ENCODE assay signal across 19 cellular contexts in genomic region chr13:113874579-113875428, GRCh38. TPM values are rescaled to one million over a fixed set of nuclear protein-coding genes. Genes with fewer than 3 reads are reported as not detected.
DNase-seq lines count a peak whose midpoint lies in the region; ATAC-seq and TF ChIP-seq lines count a peak whose summit lies in the region.
"Had no signal": no experiment of that assay in that cellular context is flagged by ENCODE, and none has a peak within 500 bp of the region (broad histone marks: within the 10 kb centered on the region; RNA-seq: fewer than 3 reads in every experiment).

No MANE protein-coding gene starts in this region.

- no peak overlapping the region for H2AFZ ChIP-seq in GM23338

- no peaks in the 10 kb centered on the region for H3F3A ChIP-seq in GM23338 (replicated peaks; ENCODE audit: low read depth)

- no peaks in the 10 kb centered on the region; the same call in 2 of the 3 replicates for H3K9me3 Mint-ChIP-seq in GM23338
- H3K9me3 Mint-ChIP-seq: activated CD4-positive, alpha-beta T cell treated with anti-CD3 and anti-CD28 coated beads, Interleukin-2, amount 10 ng/mL, durations not matched to agents 7 days and 5 days; IgD-negative memory B cell; nephron progenitor cell had no signal

- H3K36me3 Mint-ChIP-seq in GM23338 (ENCODE audit: low read depth) = no peaks in the 10 kb centered on the region
- H3K36me3 Mint-ChIP-seq: brain had no signal

- no peak overlapping the region for H3K27ac ChIP-seq in BLaER1 treated with 17β-estradiol and CSF1 and Interleukin-3, amounts not matched to agents 10 nM and 100 nM
- H3K27ac ChIP-seq in GM23338 (ENCODE audit: low read depth) = no peak overlapping the region
- H3K27ac ChIP-seq: sigmoid colon had no signal

- H3K27ac Mint-ChIP-seq in GM23338 = no peak overlapping the region
- H3K27ac Mint-ChIP-seq: activated CD4-positive, alpha-beta T cell treated with anti-CD3 and anti-CD28 coated beads, Interleukin-2, amount 10 ng/mL, durations not matched to agents 7 days and 5 days; activated naive CD4-positive, alpha-beta T cell treated with anti-CD3 and anti-CD28 coated beads for 36 hours; activated T-cell treated with anti-CD3 and anti-CD28 coated beads, Interleukin-2, amount 50 U/mL, for 72 hours; IgD-negative memory B cell; nephron progenitor cell; progenitor cell of endocrine pancreas had no signal

- no peak for DNase-seq in GM23338 (ENCODE audit: low spot score)
- peak; percentile 42 for DNase-seq in germinal center (ENCODE audit: low spot score)
- peak; percentile 72 for DNase-seq in posterior vena cava (ENCODE audit: low spot score)
- DNase-seq in GDM1 (lab: John Stamatoyannopoulos, UW) = no peak
- no peak for DNase-seq in DMS114 treated with DMSO at 0.1 percent for 48 hours (lab: John Stamatoyannopoulos, UW; ENCODE audit: unreplicated experiment)
- DNase-seq: activated CD4-positive, alpha-beta T cell treated with anti-CD3 and anti-CD28 coated beads, Interleukin-2, amount 10 ng/mL, durations not matched to agents 7 days and 5 days; activated naive CD4-positive, alpha-beta T cell treated with anti-CD3 and anti-CD28 coated beads for 36 hours; activated T-cell treated with anti-CD3 and anti-CD28 coated beads, Interleukin-2, amount 50 U/mL, for 72 hours; GOT3; nephron progenitor cell; SHP77 treated with DMSO at 0.1 percent for 48 hours; sigmoid colon; T-helper 9 cell; trophoblast cell had no signal

- H3K9me2 ChIP-seq in GM23338 (ENCODE audit: insufficient read depth) = no peaks in the 10 kb centered on the region

- peaks cover 17% of the 10 kb centered on the region for H3K4me1 Mint-ChIP-seq in GM23338

- H3K36me3 ChIP-seq in BLaER1 treated with 17β-estradiol and CSF1 and Interleukin-3, amounts not matched to agents 10 nM and 100 nM = no peaks in the 10 kb centered on the region
- no peaks in the 10 kb centered on the region for H3K36me3 ChIP-seq in GM23338 (ENCODE audit: insufficient read depth)
- H3K36me3 ChIP-seq: sigmoid colon had no signal

- TF ChIP-seq CTCF in GM23338 (conservative IDR thresholded peaks at IDR 0.05; ENCODE audit: low read depth in 2 of 2) = no peak

- peaks cover 0 to 8% (median 0%) of the 10 kb centered on the region in 11 experiments; a peak in 2 of 22 replicates for H3K27me3 ChIP-seq in BLaER1 treated with 17β-estradiol and CSF1 and Interleukin-3, amounts not matched to agents 10 nM and 100 nM
- no peaks in the 10 kb centered on the region for H3K27me3 ChIP-seq in GM23338 (ENCODE audit: insufficient read depth)

- H3K79me2 ChIP-seq in GM23338 (replicated peaks; ENCODE audit: insufficient read depth) = no peaks in the 10 kb centered on the region

- H3K27me3 Mint-ChIP-seq in GM23338 (ENCODE audit: insufficient read depth, low read depth, poor library complexity) = peaks cover 6% of the 10 kb centered on the region

- peaks cover under 1 to 26% (median 24%) of the 10 kb centered on the region in 10 experiments; a peak in 19 of 20 replicates for H3K4me1 ChIP-seq in BLaER1 treated with 17β-estradiol and CSF1 and Interleukin-3, amounts not matched to agents 10 nM and 100 nM
- peaks cover 8% of the 10 kb centered on the region; the same call in 1 of the 2 replicates for H3K4me1 ChIP-seq in GM23338 (ENCODE audit: insufficient read depth)

- intact Hi-C loops in posterior vena cava (cut with DNase I) = no loop called here

- no peak overlapping the region; a peak in 1 of 22 replicates for H3K9ac ChIP-seq in BLaER1 treated with 17β-estradiol and CSF1 and Interleukin-3, amounts not matched to agents 10 nM and 100 nM

- peak overlapping the region in 9 of 11 experiments; percentile 10 to 83 (median 60); a peak in 15 of 22 replicates for H3K4me2 ChIP-seq in BLaER1 treated with 17β-estradiol and CSF1 and Interleukin-3, amounts not matched to agents 10 nM and 100 nM
- H3K4me2 ChIP-seq in GM23338 = no peak overlapping the region

- H4K20me1 ChIP-seq in BLaER1 treated with 17β-estradiol and CSF1 and Interleukin-3, amounts not matched to agents 10 nM and 100 nM = no peaks in the 10 kb centered on the region; a peak in 1 of 22 replicates
- no peaks in the 10 kb centered on the region for H4K20me1 ChIP-seq in GM23338 (replicated peaks; ENCODE audit: insufficient read depth)

- no peak overlapping the region for H3K4me3 Mint-ChIP-seq in GM23338
- H3K4me3 Mint-ChIP-seq: activated CD4-positive, alpha-beta T cell treated with anti-CD3 and anti-CD28 coated beads, Interleukin-2, amount 10 ng/mL, durations not matched to agents 7 days and 5 days; activated naive CD4-positive, alpha-beta T cell treated with anti-CD3 and anti-CD28 coated beads for 36 hours; activated T-cell treated with anti-CD3 and anti-CD28 coated beads, Interleukin-2, amount 50 U/mL, for 72 hours; brain; nephron progenitor cell had no signal

- H3K9me3 ChIP-seq in BLaER1 treated with 17β-estradiol and CSF1 and Interleukin-3, amounts not matched to agents 10 nM and 100 nM (replicated peaks in 1 of 11) = peaks cover 7 to 20% (median 12%) of the 10 kb centered on the region in 11 experiments; a peak in 14 of 22 replicates
- H3K9me3 ChIP-seq: sigmoid colon had no signal

- peak; percentile 22; the same call in 1 of the 3 replicates for ATAC-seq in GM23338
- ATAC-seq in HG02678 (IDR thresholded peaks at IDR 0.05; ENCODE audit: unreplicated experiment) = no peak
- ATAC-seq: activated T-cell treated with anti-CD3 and anti-CD28 coated beads, Interleukin-2, amount 50 U/mL, for 72 hours had no signal

- H3K4me3 ChIP-seq in BLaER1 treated with 17β-estradiol and CSF1 and Interleukin-3, amounts not matched to agents 10 nM and 100 nM = no peak overlapping the region
- H3K4me3 ChIP-seq in GM23338 = no peak overlapping the region
- H3K4me3 ChIP-seq: sigmoid colon had no signal

TF ChIP-seq in GM23338, 12 proteins besides CTCF, POLR2A, EP300 and RAD21 (continues in another document):
- TF ChIP-seq REST (IDR thresholded peaks at IDR 0.05; ENCODE audit: unreplicated experiment) (no peak), NANOG (IDR thresholded peaks at IDR 0.05; ENCODE audit: borderline replicate concordance) (no peak), CREB1 (CRISPR knock-in tag; IDR thresholded peaks at IDR 0.05; ENCODE audit: low read depth) (no peak), ETS1 (IDR thresholded peaks at IDR 0.05) (no peak), EZH2 (IDR thresholded peaks at IDR 0.05; ENCODE audit: low read depth, unreplicated experiment) (no peak), STAT1 (IDR thresholded peaks at IDR 0.05; ENCODE audit: unreplicated experiment) (no peak)

RNA-seq across cellular contexts. Expression of gene GAS6, which starts 10.9 kb away (rescaled TPM):
- 18.0 and 21.2 TPM in 2 replicates for total RNA-seq in GM23338 (2014; rRNA removed; shearing (Covaris generic))
- polyA plus RNA-seq in GM23338 (2016; fragmentation: Nextera tagmentation; extraction: Ambion mirVana) = 7.9 and 8.8 TPM in 2 replicates
- total RNA-seq in posterior vena cava = 100 to 1,000 TPM; 201 to 215 TPM

Comparison
In these comparisons a context has a peak if more than half of its experiments do, and no peak if none do; other contexts are left out.
1. DNase-seq: peak in germinal center (single experiment) and posterior vena cava (single experiment); none in GM23338 (single experiment), GDM1 (single experiment) and DMS114 treated with DMSO at 0.1 percent for 48 hours (single experiment).